18 cellular contexts compared by ENCODE assay signal in the genomic region with DNA sequence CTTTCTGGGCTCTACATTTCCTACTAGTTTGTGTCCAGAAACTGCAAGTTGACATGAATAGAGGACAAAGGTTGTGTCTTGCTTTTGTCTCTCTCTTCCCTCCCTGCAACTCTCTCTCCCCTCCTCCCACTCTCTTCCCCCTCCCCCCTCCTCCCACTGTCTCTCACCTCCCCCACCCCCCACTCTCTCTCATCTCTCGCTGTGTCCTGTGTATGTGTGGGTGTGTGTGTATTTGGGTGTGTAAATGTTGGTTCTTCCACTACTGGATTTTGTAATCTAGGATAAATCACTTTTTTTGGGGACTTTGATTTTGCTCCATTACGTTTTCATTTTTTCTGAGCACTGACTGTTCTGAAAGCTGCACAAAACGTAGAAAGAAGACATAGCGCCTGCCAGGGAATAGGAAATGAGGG. TPM values are rescaled to one million over a fixed set of nuclear protein-coding genes. Genes with fewer than 3 reads are reported as not detected.
DNase-seq lines count a peak whose midpoint lies in the region; ATAC-seq and TF ChIP-seq lines count a peak whose summit lies in the region.
"Had no signal": no experiment of that assay in that cellular context is flagged by ENCODE, and none has a peak within 500 bp of the region (broad histone marks: within the 10 kb centered on the region; RNA-seq: fewer than 3 reads in every experiment).

No MANE protein-coding gene starts in this region.

- peaks cover 0 to 3% of the 10 kb centered on the region in 2 experiments for H3K4me1 ChIP-seq in trophoblast cell (ENCODE audit: control insufficient read depth in 1 of 2, insufficient read depth in 2 of 2, low read length in 2 of 2)
- H3K4me1 ChIP-seq: heart right ventricle, thyroid gland had no signal

- H2BK120ac ChIP-seq in trophoblast cell (ENCODE audit: insufficient read depth, low read length, poor library complexity): no peak overlapping the region

- H3K27ac ChIP-seq in trophoblast cell (ENCODE audit: low read depth, low read length) (no peak overlapping the region), dorsolateral prefrontal cortex (no peak overlapping the region)
- H3K27ac ChIP-seq: heart right ventricle, thyroid gland had no signal

- intact Hi-C loops in activated naive CD4-positive, alpha-beta T cell treated with anti-CD3 and anti-CD28 coated beads for 36 hours (cut with micrococcal nuclease): loop anchor here (10.0 kb wide), 1 partner anchor 654 kb away; no protein-coding TSS in a partner anchor
- intact Hi-C loops in activated T-helper 1 cell treated with anti-CD3 and anti-CD28 coated beads, Interleukin-12 subunit alpha, Interleukin-12 subunit beta, Interleukin-2, Interleukin-4 antibody, amounts not matched to agents 30 ng/mL and 10 ng/mL and 1 ng/mL, durations not matched to agents 14 hours and 24 hours and 36 hours (cut with micrococcal nuclease): no loop called here
- intact Hi-C loops in natural killer cell (cut with micrococcal nuclease) (no loop called here), dorsolateral prefrontal cortex (cut with DNase I) (no loop called here)

- H3K36me3 Mint-ChIP-seq in activated naive CD4-positive, alpha-beta T cell treated with anti-CD3 and anti-CD28 coated beads for 36 hours (ENCODE audit: low read depth): peaks cover 3% of the 10 kb centered on the region
- peaks cover 38% of the 10 kb centered on the region for H3K36me3 Mint-ChIP-seq in activated naive CD4-positive, alpha-beta T cell treated with anti-CD3 and anti-CD28 coated beads, Interleukin-2, amount 10 ng/mL, durations not matched to agents 7 days and 5 days
- H3K36me3 Mint-ChIP-seq in activated T-helper 1 cell treated with anti-CD3 and anti-CD28 coated beads, Interleukin-12 subunit alpha, Interleukin-12 subunit beta, Interleukin-2, Interleukin-4 antibody, amounts not matched to agents 30 ng/mL and 10 ng/mL and 1 ng/mL, durations not matched to agents 14 hours and 24 hours and 36 hours (ENCODE audit: low read depth): peaks cover 38% of the 10 kb centered on the region
- H3K36me3 Mint-ChIP-seq in natural killer cell: no peaks in the 10 kb centered on the region

- no peak overlapping the region for H3K4me3 Mint-ChIP-seq in activated naive CD4-positive, alpha-beta T cell treated with anti-CD3 and anti-CD28 coated beads for 36 hours
- no peak overlapping the region for H3K4me3 Mint-ChIP-seq in activated naive CD4-positive, alpha-beta T cell treated with anti-CD3 and anti-CD28 coated beads, Interleukin-2, amount 10 ng/mL, durations not matched to agents 7 days and 5 days
- peak overlapping the region; percentile 64 for H3K4me3 Mint-ChIP-seq in activated T-helper 1 cell treated with anti-CD3 and anti-CD28 coated beads, Interleukin-12 subunit alpha, Interleukin-12 subunit beta, Interleukin-2, Interleukin-4 antibody, amounts not matched to agents 30 ng/mL and 10 ng/mL and 1 ng/mL, durations not matched to agents 14 hours and 24 hours and 36 hours
- no peak overlapping the region for H3K4me3 Mint-ChIP-seq in natural killer cell
- H3K4me3 Mint-ChIP-seq: activated B cell treated with CpG ODN at 0.5 μM for 24 hours had no signal

- no peak for TF ChIP-seq CTCF in natural killer cell (IDR thresholded peaks at IDR 0.05)
- TF ChIP-seq CTCF in dorsolateral prefrontal cortex (IDR thresholded peaks at IDR 0.05 in 54 of 56, conservative IDR thresholded peaks at IDR 0.05 in 2 of 56; ENCODE audit: low read depth in 1 of 56, partially characterized antibody in 56 of 56): no peak

- CTCF ChIA-PET in activated naive CD4-positive, alpha-beta T cell treated with anti-CD3 and anti-CD28 coated beads for 36 hours (lab: Charles Lee): no interaction called here
- CTCF ChIA-PET in activated naive CD4-positive, alpha-beta T cell treated with anti-CD3 and anti-CD28 coated beads, Interleukin-2, amount 10 ng/mL, durations not matched to agents 7 days and 5 days (lab: Charles Lee): no interaction called here

- no peak for ATAC-seq in natural killer cell
- ATAC-seq: heart right ventricle, Right ventricle myocardium inferior had no signal

- no peaks in the 10 kb centered on the region for H3K79me1 ChIP-seq in trophoblast cell (ENCODE audit: low read length)

- H3K4me3 ChIP-seq in trophoblast cell (ENCODE audit: low read depth, low read length) (no peak overlapping the region), dorsolateral prefrontal cortex (no peak overlapping the region)
- H3K4me3 ChIP-seq: heart right ventricle, MG63, thyroid gland had no signal

- H4K12ac ChIP-seq in trophoblast cell (ENCODE audit: low read depth, low read length): no peak overlapping the region

- no peak overlapping the region for H3K9ac ChIP-seq in trophoblast cell (ENCODE audit: low read length)

- peak overlapping the region; percentile 14 for H2BK12ac ChIP-seq in trophoblast cell (ENCODE audit: low read length)

- no peak overlapping the region for H3K23ac ChIP-seq in trophoblast cell (ENCODE audit: low read length)

- H3K27me3 ChIP-seq in trophoblast cell (ENCODE audit: insufficient read depth, low read length): no peaks in the 10 kb centered on the region
- no peaks in the 10 kb centered on the region for H3K27me3 ChIP-seq in dorsolateral prefrontal cortex
- H3K27me3 ChIP-seq: heart right ventricle, MG63, thyroid gland had no signal

- H3K79me2 ChIP-seq in trophoblast cell (ENCODE audit: control insufficient read depth, insufficient read depth, low read length, poor library complexity): no peaks in the 10 kb centered on the region

- H2BK5ac ChIP-seq in trophoblast cell (ENCODE audit: low read depth, low read length, poor library complexity): no peak overlapping the region

- no peaks in the 10 kb centered on the region for H3K27me3 Mint-ChIP-seq in activated naive CD4-positive, alpha-beta T cell treated with anti-CD3 and anti-CD28 coated beads for 36 hours (ENCODE audit: low read depth)
- H3K27me3 Mint-ChIP-seq in activated naive CD4-positive, alpha-beta T cell treated with anti-CD3 and anti-CD28 coated beads, Interleukin-2, amount 10 ng/mL, durations not matched to agents 7 days and 5 days: no peaks in the 10 kb centered on the region
- no peaks in the 10 kb centered on the region for H3K27me3 Mint-ChIP-seq in activated T-helper 1 cell treated with anti-CD3 and anti-CD28 coated beads, Interleukin-12 subunit alpha, Interleukin-12 subunit beta, Interleukin-2, Interleukin-4 antibody, amounts not matched to agents 30 ng/mL and 10 ng/mL and 1 ng/mL, durations not matched to agents 14 hours and 24 hours and 36 hours (ENCODE audit: insufficient read depth)
- no peaks in the 10 kb centered on the region for H3K27me3 Mint-ChIP-seq in natural killer cell (ENCODE audit: low read depth in 2 of 2)
- H3K27me3 Mint-ChIP-seq: activated B cell treated with CpG ODN at 0.5 μM for 24 hours had no signal

- no peak overlapping the region for H2AK5ac ChIP-seq in trophoblast cell (ENCODE audit: low read length)

- H3K4ac ChIP-seq in trophoblast cell (ENCODE audit: low read depth, low read length): no peak overlapping the region

- no peaks in the 10 kb centered on the region for H3K9me3 ChIP-seq in trophoblast cell (ENCODE audit: insufficient read depth, low read depth, low read length)
- H3K9me3 ChIP-seq: heart right ventricle, MG63, thyroid gland had no signal

- H3K36me3 ChIP-seq in trophoblast cell (ENCODE audit: control insufficient read depth in 1 of 2, insufficient read depth in 2 of 2, low read length in 2 of 2): peaks cover 0 to 4% of the 10 kb centered on the region in 2 experiments

- peak overlapping the region; percentile 4 for H3K27ac Mint-ChIP-seq in activated naive CD4-positive, alpha-beta T cell treated with anti-CD3 and anti-CD28 coated beads for 36 hours
- H3K27ac Mint-ChIP-seq in activated naive CD4-positive, alpha-beta T cell treated with anti-CD3 and anti-CD28 coated beads, Interleukin-2, amount 10 ng/mL, durations not matched to agents 7 days and 5 days: no peak overlapping the region
- no peak overlapping the region for H3K27ac Mint-ChIP-seq in activated T-helper 1 cell treated with anti-CD3 and anti-CD28 coated beads, Interleukin-12 subunit alpha, Interleukin-12 subunit beta, Interleukin-2, Interleukin-4 antibody, amounts not matched to agents 30 ng/mL and 10 ng/mL and 1 ng/mL, durations not matched to agents 14 hours and 24 hours and 36 hours
- peak overlapping the region in 1 of 2 donors; percentile 13 for H3K27ac Mint-ChIP-seq in natural killer cell
- H3K27ac Mint-ChIP-seq: activated B cell treated with CpG ODN at 0.5 μM for 24 hours had no signal

- H3K4me2 ChIP-seq in trophoblast cell (ENCODE audit: low read length): no peak overlapping the region

- peaks cover 24% of the 10 kb centered on the region for H3K4me1 Mint-ChIP-seq in activated naive CD4-positive, alpha-beta T cell treated with anti-CD3 and anti-CD28 coated beads for 36 hours (ENCODE audit: low read depth)
- H3K4me1 Mint-ChIP-seq in activated naive CD4-positive, alpha-beta T cell treated with anti-CD3 and anti-CD28 coated beads, Interleukin-2, amount 10 ng/mL, durations not matched to agents 7 days and 5 days: peaks cover 16% of the 10 kb centered on the region
- H3K4me1 Mint-ChIP-seq in activated T-helper 1 cell treated with anti-CD3 and anti-CD28 coated beads, Interleukin-12 subunit alpha, Interleukin-12 subunit beta, Interleukin-2, Interleukin-4 antibody, amounts not matched to agents 30 ng/mL and 10 ng/mL and 1 ng/mL, durations not matched to agents 14 hours and 24 hours and 36 hours (ENCODE audit: low read depth): peaks cover 20% of the 10 kb centered on the region
- H3K4me1 Mint-ChIP-seq in natural killer cell: peaks cover 0 to 19% of the 10 kb centered on the region in 2 donors
- H3K4me1 Mint-ChIP-seq: activated B cell treated with CpG ODN at 0.5 μM for 24 hours had no signal

- H3K9me3 Mint-ChIP-seq in activated naive CD4-positive, alpha-beta T cell treated with anti-CD3 and anti-CD28 coated beads for 36 hours: no peaks in the 10 kb centered on the region
- H3K9me3 Mint-ChIP-seq in activated naive CD4-positive, alpha-beta T cell treated with anti-CD3 and anti-CD28 coated beads, Interleukin-2, amount 10 ng/mL, durations not matched to agents 7 days and 5 days: no peaks in the 10 kb centered on the region
- no peaks in the 10 kb centered on the region for H3K9me3 Mint-ChIP-seq in activated T-helper 1 cell treated with anti-CD3 and anti-CD28 coated beads, Interleukin-12 subunit alpha, Interleukin-12 subunit beta, Interleukin-2, Interleukin-4 antibody, amounts not matched to agents 30 ng/mL and 10 ng/mL and 1 ng/mL, durations not matched to agents 14 hours and 24 hours and 36 hours
- H3K9me3 Mint-ChIP-seq in natural killer cell: no peaks in the 10 kb centered on the region
- H3K9me3 Mint-ChIP-seq: activated B cell treated with CpG ODN at 0.5 μM for 24 hours had no signal

- no peak overlapping the region for H3K14ac ChIP-seq in trophoblast cell (ENCODE audit: low read length)

- DNase-seq in activated naive CD4-positive, alpha-beta T cell treated with anti-CD3 and anti-CD28 coated beads for 36 hours: no peak
- no peak for DNase-seq in activated naive CD4-positive, alpha-beta T cell treated with anti-CD3 and anti-CD28 coated beads, Interleukin-2, amount 10 ng/mL, durations not matched to agents 7 days and 5 days
- no peak for DNase-seq in activated T-helper 1 cell treated with anti-CD3 and anti-CD28 coated beads, Interleukin-12 subunit alpha, Interleukin-12 subunit beta, Interleukin-2, Interleukin-4 antibody, amounts not matched to agents 30 ng/mL and 10 ng/mL and 1 ng/mL, durations not matched to agents 14 hours and 24 hours and 36 hours (ENCODE audit: low spot score)
- DNase-seq in iPS-NIHi7 (ENCODE audit: extremely low spot score) (peak; percentile 39), trophoblast cell (no peak), natural killer cell (no peak), SK-N-DZ (ENCODE audit: low spot score) (no peak), dorsolateral prefrontal cortex (no peak)
- DNase-seq: activated B cell treated with CpG ODN at 0.5 μM for 24 hours; amygdala; cerebellar nuclear complex; effector memory CD4-positive, alpha-beta T cell; heart right ventricle; MG63; NCI-H187 treated with DMSO at 0.1 percent for 48 hours; NCI-H446 treated with DMSO at 0.1 percent for 48 hours; thyroid gland had no signal

- no peak overlapping the region for H2AFZ ChIP-seq in trophoblast cell (ENCODE audit: insufficient read depth, low read length, poor library complexity)

- no CpG with 5 or more reads among the region's 4 CpGs for WGBS in trophoblast cell (ENCODE audit: extremely low coverage, insufficient coverage, insufficient read length)

- no peak overlapping the region for H4K8ac ChIP-seq in trophoblast cell (ENCODE audit: low read depth, low read length)

- no peak overlapping the region for H4K91ac ChIP-seq in trophoblast cell (ENCODE audit: low read depth, low read length)

- no peak overlapping the region for H3K18ac ChIP-seq in trophoblast cell (ENCODE audit: low read length)

RNA-seq across cellular contexts. Expression of a gene that starts 48.4 kb away (rescaled TPM):
- total RNA-seq in activated naive CD4-positive, alpha-beta T cell treated with anti-CD3 and anti-CD28 coated beads for 36 hours: 10 to 100 TPM; 24.2 to 25.0 TPM
- 31.7 and 32.1 TPM in 2 replicates for total RNA-seq in activated T-helper 1 cell treated with anti-CD3 and anti-CD28 coated beads, Interleukin-12 subunit alpha, Interleukin-12 subunit beta, Interleukin-2, Interleukin-4 antibody, amounts not matched to agents 30 ng/mL and 10 ng/mL and 1 ng/mL, durations not matched to agents 14 hours and 24 hours and 36 hours
- 6.7 and 6.9 TPM in 2 replicates for polyA plus RNA-seq in trophoblast cell (2013)
- total RNA-seq in natural killer cell: 10 to 100 TPM; 23.6 to 31.9 (median 26.8) TPM
- polyA plus RNA-seq in SK-N-DZ (2014; cell fraction: cytosol; rRNA removed): 16.5 and 16.7 TPM in 2 replicates
- 11.9 and 15.9 TPM in 2 replicates for polyA plus RNA-seq in SK-N-DZ (2014; cell fraction: nucleus; rRNA removed)
- total RNA-seq in dorsolateral prefrontal cortex: 100 to 1,000 TPM in 111 of 120 experiments, 10 to 100 TPM in 9; 67.6 to 189 (median 142) TPM
